25 cellular contexts compared by ENCODE assay signal in genomic region chr3:60577601-60578000, GRCh38.
"Had no signal": no experiment of that assay in that cellular context is flagged by ENCODE, and none has a peak within 500 bp of the region (broad histone marks: within the 10 kb centered on the region; RNA-seq: fewer than 3 reads in every experiment).

No MANE protein-coding gene starts in this region.

- H3K9me3 ChIP-seq: gastrocnemius medialis, left lung, prostate gland, right atrium auricular region, sigmoid colon, spleen, thoracic aorta, tibial nerve, upper lobe of right lung, uterus had no signal

- ATAC-seq: esophagus mucosa; gastrocnemius medialis; left cardiac atrium; left lung; naive thymus-derived CD8-positive, alpha-beta T cell; stimulated activated memory B cell treated with anti-CD40 and anti-IgM and Interleukin-4, amounts not matched to agents 10 μg/mL and 1 μg/mL and 100 μg/mL, for 72 hours; upper lobe of right lung had no signal

- H3K27ac ChIP-seq: dorsolateral prefrontal cortex, epithelial cell of prostate, gastrocnemius medialis, left lung, prostate gland, right atrium auricular region, sigmoid colon, spleen, thoracic aorta, tibial nerve, upper lobe of right lung, uterus had no signal

- H3K4me1 ChIP-seq: gastrocnemius medialis, left lung, prostate gland, right atrium auricular region, spleen, tibial nerve, upper lobe of right lung, uterus had no signal

- H3K36me3 ChIP-seq: gastrocnemius medialis, left lung, prostate gland, right atrium auricular region, sigmoid colon, spleen, thoracic aorta, tibial nerve, upper lobe of right lung, uterus had no signal

- DNase-seq: dorsolateral prefrontal cortex; effector CD4-positive, alpha-beta T cell; endodermal cell; foreskin fibroblast; gastrocnemius medialis; head of caudate nucleus; left cardiac atrium; left lung; mesendoderm; midbrain; naive thymus-derived CD8-positive, alpha-beta T cell; nephron progenitor cell; nucleus accumbens; sigmoid colon; spleen; stimulated activated CD4-positive, alpha-beta T cell treated with anti-CD3 and anti-CD28 coated beads, Interleukin-4, amount 100 ng/mL, for 4 hours; upper lobe of right lung; uterus had no signal

- H3K27me3 ChIP-seq: dorsolateral prefrontal cortex, gastrocnemius medialis, left lung, right atrium auricular region, sigmoid colon, spleen, tibial nerve, upper lobe of right lung, uterus had no signal

- H3K4me3 ChIP-seq: dorsolateral prefrontal cortex, gastrocnemius medialis, left lung, prostate gland, right atrium auricular region, sigmoid colon, spleen, thoracic aorta, tibial nerve, upper lobe of right lung, uterus had no signal
